In genomic region chr14:26282578-26282977, GRCh38 we compare ENCODE assay signal across 1 cellular context.
TF ChIP-seq lines count a peak whose summit lies in the region.

No MANE protein-coding gene starts in this region.

TF ChIP-seq in H1, 55 proteins besides CTCF, POLR2A, EP300 and RAD21:
- TF ChIP-seq NANOG (IDR thresholded peaks at IDR 0.05; ENCODE audit: insufficient read depth, low read depth, low read length, poor library complexity, severe bottlenecking) (no peak), CREB1 (IDR thresholded peaks at IDR 0.05) (no peak), CTBP2 (IDR thresholded peaks at IDR 0.05; ENCODE audit: borderline replicate concordance, insufficient read depth, insufficient read length, low read length) (no peak), SIX5 (IDR thresholded peaks at IDR 0.05; ENCODE audit: low read depth, low read length) (no peak), CEBPB (IDR thresholded peaks at IDR 0.05; ENCODE audit: low read depth, low read length) (no peak), BACH1 (IDR thresholded peaks at IDR 0.05; ENCODE audit: low read length) (no peak), SIN3A (conservative IDR thresholded peaks at IDR 0.05 in 1 of 2, IDR thresholded peaks at IDR 0.05 in 1 of 2; ENCODE audit: low read depth in 1 of 2, low read length in 2 of 2) (no peak), KDM5A (IDR thresholded peaks at IDR 0.05; ENCODE audit: low read length) (no peak), SP4 (IDR thresholded peaks at IDR 0.05; ENCODE audit: low read length) (no peak), RNF2 (IDR thresholded peaks at IDR 0.05; ENCODE audit: borderline replicate concordance, low read depth, low read length, missing control alignments, poor library complexity, severe bottlenecking) (no peak), SIRT6 (IDR thresholded peaks at IDR 0.05; ENCODE audit: low read length) (no peak), HDAC6 (IDR thresholded peaks at IDR 0.05; ENCODE audit: low read depth, low read length) (no peak)
